20 cellular contexts compared by ENCODE assay signal in genomic region chr1:248852548-248852947, GRCh38. TPM values are rescaled to one million over a fixed set of nuclear protein-coding genes. Genes with fewer than 3 reads are reported as not detected.
A peak's percentile ranks its signal among the peaks of the same experiment; 100 is the strongest.
DNase-seq lines count a peak whose midpoint lies in the region; ATAC-seq and TF ChIP-seq lines count a peak whose summit lies in the region.
"Had no signal": no experiment of that assay in that cellular context is flagged by ENCODE, and none has a peak within 500 bp of the region (broad histone marks: within the 10 kb centered on the region; RNA-seq: fewer than 3 reads in every experiment).

No MANE protein-coding gene starts in this region.

- DNase-seq in sciatic nerve (ENCODE audit: low spot score) = peak; percentile 42
- no peak for DNase-seq in activated gamma-delta T cell treated with Interleukin-2 at 50 U/mL for 16 hours
- no peak for DNase-seq in body of pancreas
- DNase-seq in NCI-H226 = no peak
- DNase-seq in natural killer cell treated with Interleukin-12 subunit alpha and Interleukin-12 subunit beta and Interleukin-15 and Interleukin-18, amount 100 ng/mL, for 72 hours (ENCODE audit: low spot score) = no peak
- DNase-seq: activated CD4-positive, alpha-beta T cell treated with anti-CD3 and anti-CD28 coated beads for 4 hours; mesenchymal stem cell; naive thymus-derived CD8-positive, alpha-beta T cell; NCI-H1436; NCI-H2171; NCI-H774; Peyer's patch; stimulated activated CD4-positive, alpha-beta T cell treated with anti-CD3 and anti-CD28 coated beads, Interleukin-4, amount 100 ng/mL, for 1 hour had no signal

- peaks cover 6% of the 10 kb centered on the region for H3K4me1 ChIP-seq in body of pancreas

- H3K4me3 ChIP-seq in body of pancreas = no peak overlapping the region
- H3K4me3 ChIP-seq: gastroesophageal sphincter, Peyer's patch, skin epidermis had no signal

- H3K27me3 Mint-ChIP-seq in natural killer cell treated with Interleukin-12 subunit alpha and Interleukin-12 subunit beta and Interleukin-15 and Interleukin-18, amount 100 ng/mL, for 72 hours = no peaks in the 10 kb centered on the region
- H3K27me3 Mint-ChIP-seq: dendritic cell treated with granulocyte-macrophage colony-stimulating factor and Interleukin-4, amounts not matched to agents 40 ng/mL and 50 ng/mL, for 4 days; naive thymus-derived CD8-positive, alpha-beta T cell had no signal

- no peak for TF ChIP-seq CTCF in body of pancreas (IDR thresholded peaks at IDR 0.05)

- 99 to 100% methylated on average over 3 of the region's 3 CpGs for WGBS in body of pancreas, 2 donors

- peak; percentile 35 for ATAC-seq in GM19043 (IDR thresholded peaks at IDR 0.05; ENCODE audit: low read depth, unreplicated experiment)
- peak; percentile 43 for ATAC-seq in HG03342 (IDR thresholded peaks at IDR 0.05; ENCODE audit: unreplicated experiment)
- no peak for ATAC-seq in sciatic nerve
- ATAC-seq in body of pancreas = no peak
- no peak for ATAC-seq in natural killer cell treated with Interleukin-12 subunit alpha and Interleukin-12 subunit beta and Interleukin-15 and Interleukin-18, amount 100 ng/mL, for 72 hours
- ATAC-seq: naive thymus-derived CD8-positive, alpha-beta T cell had no signal

- no peak overlapping the region for H3K4me3 Mint-ChIP-seq in natural killer cell treated with Interleukin-12 subunit alpha and Interleukin-12 subunit beta and Interleukin-15 and Interleukin-18, amount 100 ng/mL, for 72 hours
- H3K4me3 Mint-ChIP-seq: dendritic cell treated with granulocyte-macrophage colony-stimulating factor and Interleukin-4, amounts not matched to agents 40 ng/mL and 50 ng/mL, for 4 days; naive thymus-derived CD8-positive, alpha-beta T cell had no signal

- H3K27ac Mint-ChIP-seq in natural killer cell treated with Interleukin-12 subunit alpha and Interleukin-12 subunit beta and Interleukin-15 and Interleukin-18, amount 100 ng/mL, for 72 hours = no peak overlapping the region
- H3K27ac Mint-ChIP-seq: dendritic cell treated with granulocyte-macrophage colony-stimulating factor and Interleukin-4, amounts not matched to agents 40 ng/mL and 50 ng/mL, for 4 days; naive thymus-derived CD8-positive, alpha-beta T cell had no signal

- peaks cover 10 to 13% of the 10 kb centered on the region in 2 donors for H3K36me3 ChIP-seq in body of pancreas (replicated peaks in 1 of 2; ENCODE audit: insufficient read depth in 1 of 2, low read depth in 2 of 2)

- H3K4me1 Mint-ChIP-seq in natural killer cell treated with Interleukin-12 subunit alpha and Interleukin-12 subunit beta and Interleukin-15 and Interleukin-18, amount 100 ng/mL, for 72 hours (ENCODE audit: low read depth in 2 of 2) = peaks cover 13 to 14% of the 10 kb centered on the region in 2 donors

- intact Hi-C loops in sciatic nerve (cut with DNase I) = no loop called here
- intact Hi-C loops in body of pancreas (cut with DNase I) = no loop called here

- H3K9me3 ChIP-seq in body of pancreas = no peaks in the 10 kb centered on the region
- H3K9me3 ChIP-seq: gastroesophageal sphincter, Peyer's patch had no signal

- H3K27ac ChIP-seq in angular gyrus (ENCODE audit: low read depth, low read length) (peak overlapping the region; percentile 32), body of pancreas (no peak overlapping the region)
- H3K27ac ChIP-seq: gastroesophageal sphincter, KMS-11, Peyer's patch, skin epidermis had no signal

- no peaks in the 10 kb centered on the region for H3K27me3 ChIP-seq in body of pancreas
- H3K27me3 ChIP-seq: gastroesophageal sphincter, Peyer's patch had no signal

- H3K36me3 Mint-ChIP-seq in natural killer cell treated with Interleukin-12 subunit alpha and Interleukin-12 subunit beta and Interleukin-15 and Interleukin-18, amount 100 ng/mL, for 72 hours = peaks cover 13% of the 10 kb centered on the region

- no peaks in the 10 kb centered on the region for H3K9me3 Mint-ChIP-seq in natural killer cell treated with Interleukin-12 subunit alpha and Interleukin-12 subunit beta and Interleukin-15 and Interleukin-18, amount 100 ng/mL, for 72 hours
- H3K9me3 Mint-ChIP-seq: dendritic cell treated with granulocyte-macrophage colony-stimulating factor and Interleukin-4, amounts not matched to agents 40 ng/mL and 50 ng/mL, for 4 days; naive thymus-derived CD8-positive, alpha-beta T cell had no signal

- no peak for TF ChIP-seq POLR2A in body of pancreas (IDR thresholded peaks at IDR 0.05)

RNA-seq across cellular contexts. Expression of gene ZNF692, which starts 6.3 kb away (rescaled TPM):
- total RNA-seq in sciatic nerve = 46.4 TPM
- total RNA-seq in body of pancreas = 100 to 1,000 TPM in 1 of 2 donors, 10 to 100 TPM in 1; 35.8 to 128 TPM
- 100 to 1,000 TPM in 1 of 2 donors, 10 to 100 TPM in 1; 40.4 to 142 TPM for total RNA-seq in natural killer cell treated with Interleukin-12 subunit alpha and Interleukin-12 subunit beta and Interleukin-15 and Interleukin-18, amount 100 ng/mL, for 72 hours

RNA-seq across cellular contexts. Expression of gene ZNF672, which starts 14.5 kb away (rescaled TPM):
- total RNA-seq in sciatic nerve = 27.6 TPM
- total RNA-seq in body of pancreas = 10 to 100 TPM; 18.8 to 27.2 TPM
- total RNA-seq in natural killer cell treated with Interleukin-12 subunit alpha and Interleukin-12 subunit beta and Interleukin-15 and Interleukin-18, amount 100 ng/mL, for 72 hours = 10 to 100 TPM; 41.2 to 59.7 TPM

RNA-seq across cellular contexts. Expression of gene SH3BP5L, which starts 26.8 kb away (rescaled TPM):
- total RNA-seq in sciatic nerve (19.7 TPM), body of pancreas (10 to 100 TPM; 13.7 to 14.8 TPM)
- 10 to 100 TPM; 18.3 to 23.8 TPM for total RNA-seq in natural killer cell treated with Interleukin-12 subunit alpha and Interleukin-12 subunit beta and Interleukin-15 and Interleukin-18, amount 100 ng/mL, for 72 hours

RNA-seq across cellular contexts. Expression of gene PGBD2, which starts 53.5 kb away (rescaled TPM):
- total RNA-seq in sciatic nerve = 10.0 TPM
- 1 to 10 TPM; 6.3 to 7.5 TPM for total RNA-seq in body of pancreas
- 1 to 10 TPM; 6.9 to 7.2 TPM for total RNA-seq in natural killer cell treated with Interleukin-12 subunit alpha and Interleukin-12 subunit beta and Interleukin-15 and Interleukin-18, amount 100 ng/mL, for 72 hours

Comparison
In these comparisons a context has a peak if more than half of its experiments do, and no peak if none do; other contexts are left out.
1. ATAC-seq: peak in GM19043 (single experiment) and HG03342 (single experiment); none in sciatic nerve (single experiment), body of pancreas (single experiment) and natural killer cell treated with Interleukin-12 subunit alpha and Interleukin-12 subunit beta and Interleukin-15 and Interleukin-18, amount 100 ng/mL, for 72 hours (0 of 2).